Comparison of ENCODE assay signal across 10 cellular contexts in genomic region chr12:89468648-89469326, GRCh38. TPM values are rescaled to one million over a fixed set of nuclear protein-coding genes. Genes with fewer than 3 reads are reported as not detected.
DNase-seq lines count a peak whose midpoint lies in the region; ATAC-seq, FAIRE-seq and TF ChIP-seq lines count a peak whose summit lies in the region.
"Had no signal": no experiment of that assay in that cellular context is flagged by ENCODE, and none has a peak within 500 bp of the region (broad histone marks: within the 10 kb centered on the region; RNA-seq: fewer than 3 reads in every experiment).

No MANE protein-coding gene starts in this region.

- WGBS in sigmoid colon, 2 donors, result 58 to 81% methylated on average over 4 of the region's 4 CpGs

- TF ChIP-seq POLR2A in GM12892 (IDR thresholded peaks at IDR 0.05; ENCODE audit: low read depth, low read length) (no peak), sigmoid colon (IDR thresholded peaks at IDR 0.05) (no peak)

- no peak overlapping the region for H3K27ac ChIP-seq in sigmoid colon
- H3K27ac ChIP-seq: SK-N-MC had no signal

- DNase-seq in GM12892 (ENCODE audit: insufficient read length), result no peak
- DNase-seq in central memory CD4-positive, alpha-beta T cell, result peak; percentile 25
- DNase-seq in stimulated activated CD8-positive, alpha-beta memory T cell treated with anti-CD3 and anti-CD28 coated beads, Interleukin-4, amount 100 ng/mL, for 48 hours, result no peak
- no peak for DNase-seq in inferior parietal cortex (ENCODE audit: extremely low spot score)
- no peak for DNase-seq in NCI-H2171 (lab: John Stamatoyannopoulos, UW)
- DNase-seq in sigmoid colon, result no peak

- no peak for TF ChIP-seq CTCF in sigmoid colon (IDR thresholded peaks at IDR 0.05)

- ATAC-seq in GM21390 (IDR thresholded peaks at IDR 0.05; ENCODE audit: unreplicated experiment) (peak; percentile 84), HG03457 (IDR thresholded peaks at IDR 0.05; ENCODE audit: unreplicated experiment) (peak; percentile 76)

- H3K4me1 ChIP-seq in sigmoid colon, result no peaks in the 10 kb centered on the region

- no peaks in the 10 kb centered on the region for H3K36me3 ChIP-seq in sigmoid colon

- H3K9me3 ChIP-seq in sigmoid colon, result no peaks in the 10 kb centered on the region
- H3K9me3 ChIP-seq: tibial nerve had no signal

- no peaks in the 10 kb centered on the region for H3K27me3 ChIP-seq in sigmoid colon
- H3K27me3 ChIP-seq: tibial nerve had no signal

- intact Hi-C loops in sigmoid colon (cut with DNase I), result no loop called here

- no peak overlapping the region for H3K4me3 ChIP-seq in sigmoid colon
- H3K4me3 ChIP-seq: SK-N-MC, tibial nerve had no signal

- FAIRE-seq in GM12892 (lab: Jason Lieb, UNC), result peak; percentile 74

- no peak for TF ChIP-seq EP300 in sigmoid colon (IDR thresholded peaks at IDR 0.05)

RNA-seq across cellular contexts. Expression of gene GALNT4, which starts 55.8 kb away (rescaled TPM):
- 2.3 TPM for polyA plus RNA-seq in GM12892 (2012; ENCODE audit: missing spikeins)
- total RNA-seq in sigmoid colon, result 1 to 10 TPM; 3.4 to 4.8 (median 4.3) TPM
- 10 to 100 TPM in 1 of 3 donors, 1 to 10 TPM in 2; 3.6 to 14.6 (median 4.9) TPM for polyA plus RNA-seq in sigmoid colon

RNA-seq across cellular contexts. Expression of gene POC1B, which starts 57.1 kb away (rescaled TPM):
- polyA plus RNA-seq in GM12892 (2012; ENCODE audit: missing spikeins), result 11.5 TPM
- total RNA-seq in sigmoid colon, result 10 to 100 TPM; 14.1 to 29.1 (median 26.0) TPM
- polyA plus RNA-seq in sigmoid colon, result 10 to 100 TPM; 12.5 to 31.7 (median 28.8) TPM
